ENCODE assay signal across 1 cellular context in genomic region chr19:58317481-58318072, GRCh38.
TF ChIP-seq lines count a peak whose summit lies in the region.

No MANE protein-coding gene starts in this region.

TF ChIP-seq in GM12878, 131 proteins besides CTCF, POLR2A, EP300 and RAD21:
- TF ChIP-seq ZBTB40 (IDR thresholded peaks at IDR 0.05; ENCODE audit: borderline replicate concordance) (peak; percentile 55; the same call in 1 of the 2 replicates), REST (IDR thresholded peaks at IDR 0.05; ENCODE audit: low read depth, low read length) (peak; percentile 91), NKRF (conservative IDR thresholded peaks at IDR 0.05) (0 out of 2 replicates have a peak, but pooled peaks have one; percentile 37), BMI1 (IDR thresholded peaks at IDR 0.05; ENCODE audit: borderline replicate concordance) (no peak), SREBF1 (IDR thresholded peaks at IDR 0.05; ENCODE audit: low read length) (peak; percentile 69; the same call in 1 of the 2 replicates), SIN3A (IDR thresholded peaks at IDR 0.05; ENCODE audit: low read depth, low read length) (peak; percentile 57; the same call in 1 of the 2 replicates), SREBF2 (IDR thresholded peaks at IDR 0.05; ENCODE audit: low read length) (no peak)
TF ChIP-seq in GM12878: peak in this region for 5.
